ENCODE assay signal across 1 cellular context in the genomic region with DNA sequence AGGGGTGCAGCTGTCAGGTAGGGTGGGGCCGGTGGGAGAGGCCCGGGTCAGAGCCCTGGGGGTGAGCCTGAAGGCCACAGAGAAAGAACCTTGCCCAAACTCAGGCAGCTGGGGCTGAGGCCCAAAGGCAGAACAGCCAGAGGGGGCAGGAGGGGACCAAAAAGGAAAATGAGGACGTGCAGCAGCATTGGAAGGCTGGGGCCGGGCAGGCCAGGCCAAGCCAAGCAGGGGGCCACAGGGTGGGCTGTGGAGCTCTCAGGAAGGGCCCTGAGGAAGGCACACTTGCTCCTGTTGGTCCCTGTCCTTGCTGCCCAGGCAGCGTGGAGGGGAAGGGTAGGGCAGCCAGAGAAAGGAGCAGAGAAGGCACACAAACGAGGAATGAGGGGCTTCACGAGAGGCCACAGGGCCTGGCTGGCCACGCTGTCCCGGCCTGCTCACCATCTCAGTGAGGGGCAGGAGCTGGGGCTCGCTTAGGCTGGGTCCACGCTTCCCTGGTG.
TF ChIP-seq lines count a peak whose summit lies in the region.

No MANE protein-coding gene starts in this region.

TF ChIP-seq in IMR-90, 13 proteins besides CTCF, POLR2A, EP300 and RAD21:
- TF ChIP-seq FOS (IDR thresholded peaks at IDR 0.05; ENCODE audit: low read depth, low read length) (no peak), SMC3 (IDR thresholded peaks at IDR 0.05; ENCODE audit: low read depth, low read length) (no peak), BHLHE40 (IDR thresholded peaks at IDR 0.05; ENCODE audit: low read depth, low read length) (no peak), CHD1 (IDR thresholded peaks at IDR 0.05; ENCODE audit: low read depth, low read length) (no peak), MXI1 (IDR thresholded peaks at IDR 0.05; ENCODE audit: borderline replicate concordance, low read depth, low read length) (no peak), RCOR1 (IDR thresholded peaks at IDR 0.05; ENCODE audit: insufficient replicate concordance, low read length) (no peak), NFE2L2 (IDR thresholded peaks at IDR 0.05; ENCODE audit: low read depth, low read length) (no peak), RFX5 (IDR thresholded peaks at IDR 0.05; ENCODE audit: low read depth, low read length) (no peak), USF2 (IDR thresholded peaks at IDR 0.05; ENCODE audit: low read depth, low read length) (no peak), MAZ (IDR thresholded peaks at IDR 0.05; ENCODE audit: borderline replicate concordance, low read depth, low read length) (no peak), CEBPB (IDR thresholded peaks at IDR 0.05; ENCODE audit: low read depth, low read length) (no peak), MAFK (IDR thresholded peaks at IDR 0.05; ENCODE audit: low read depth, low read length) (no peak)
- TF ChIP-seq, protein P1, sequence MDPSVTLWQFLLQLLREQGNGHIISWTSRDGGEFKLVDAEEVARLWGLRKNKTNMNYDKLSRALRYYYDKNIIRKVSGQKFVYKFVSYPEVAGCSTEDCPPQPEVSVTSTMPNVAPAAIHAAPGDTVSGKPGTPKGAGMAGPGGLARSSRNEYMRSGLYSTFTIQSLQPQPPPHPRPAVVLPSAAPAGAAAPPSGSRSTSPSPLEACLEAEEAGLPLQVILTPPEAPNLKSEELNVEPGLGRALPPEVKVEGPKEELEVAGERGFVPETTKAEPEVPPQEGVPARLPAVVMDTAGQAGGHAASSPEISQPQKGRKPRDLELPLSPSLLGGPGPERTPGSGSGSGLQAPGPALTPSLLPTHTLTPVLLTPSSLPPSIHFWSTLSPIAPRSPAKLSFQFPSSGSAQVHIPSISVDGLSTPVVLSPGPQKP (IDR thresholded peaks at IDR 0.05; ENCODE audit: borderline replicate concordance, low read depth, low read length), result no peak
